In the genomic region with DNA sequence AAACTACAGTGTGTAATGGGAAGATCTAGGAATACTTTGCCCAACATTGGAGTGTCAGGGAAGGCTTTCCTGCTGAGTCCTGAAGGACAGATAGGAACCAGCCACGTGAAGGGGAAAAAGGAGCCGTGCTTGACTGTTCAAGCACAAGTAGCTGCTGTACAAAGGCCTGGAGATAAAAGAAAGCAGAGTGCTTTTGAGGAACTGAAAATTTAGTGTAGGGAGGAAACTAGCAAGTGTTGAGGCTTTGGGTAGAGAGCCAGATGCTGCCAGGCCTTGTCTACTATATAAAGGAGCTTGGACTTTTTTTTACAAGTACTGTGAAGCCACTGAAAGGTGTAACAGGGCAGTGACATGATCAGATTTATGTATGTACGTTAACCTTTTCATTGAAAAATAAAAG, we compare ENCODE assay signal across 10 cellular contexts. TPM values are rescaled to one million over a fixed set of nuclear protein-coding genes. Genes with fewer than 3 reads are reported as not detected.
DNase-seq lines count a peak whose midpoint lies in the region; ATAC-seq and TF ChIP-seq lines count a peak whose summit lies in the region.
"Had no signal": no experiment of that assay in that cellular context is flagged by ENCODE, and none has a peak within 500 bp of the region (broad histone marks: within the 10 kb centered on the region; RNA-seq: fewer than 3 reads in every experiment).

No MANE protein-coding gene starts in this region.

- H3K36me3 Mint-ChIP-seq in activated T-cell treated with anti-CD3 and anti-CD28 coated beads, Interleukin-2, amount 50 U/mL, for 4 hours (ENCODE audit: insufficient read depth): peaks cover 2% of the 10 kb centered on the region

- H3K36me3 ChIP-seq in left ventricle myocardium inferior: no peaks in the 10 kb centered on the region
- peaks cover 0 to 4% (median 0%) of the 10 kb centered on the region in 3 donors for H3K36me3 ChIP-seq in tibial nerve
- H3K36me3 ChIP-seq: thoracic aorta had no signal

- ATAC-seq in Right ventricle myocardium inferior: no peak
- ATAC-seq in HG03025 (IDR thresholded peaks at IDR 0.05; ENCODE audit: low FRiP score, unreplicated experiment): peak; percentile 82
- no peak for ATAC-seq in activated T-cell treated with anti-CD3 and anti-CD28 coated beads, Interleukin-2, amount 50 U/mL, for 4 hours

- H3K27ac ChIP-seq in left ventricle myocardium inferior (replicated peaks): peak overlapping the region; percentile 52
- H3K27ac ChIP-seq in tibial nerve: no peak overlapping the region
- H3K27ac ChIP-seq: HL-60, thoracic aorta had no signal

- intact Hi-C loops in left ventricle myocardium inferior (cut with micrococcal nuclease) (no loop called here), Right ventricle myocardium inferior (cut with DNase I) (loop anchor here (5.0 kb wide), 1 partner anchor 37 kb away; the partner anchor contains the start of gene DSE)

- TF ChIP-seq CTCF in left ventricle myocardium inferior (IDR thresholded peaks at IDR 0.05; ENCODE audit: borderline replicate concordance) (no peak), tibial nerve (IDR thresholded peaks at IDR 0.05) (no peak)

- no peak overlapping the region for H3K4me3 Mint-ChIP-seq in activated T-cell treated with anti-CD3 and anti-CD28 coated beads, Interleukin-2, amount 50 U/mL, for 4 hours

- no peaks in the 10 kb centered on the region for H3K9me3 Mint-ChIP-seq in activated T-cell treated with anti-CD3 and anti-CD28 coated beads, Interleukin-2, amount 50 U/mL, for 4 hours

- DNase-seq in left ventricle myocardium inferior (no peak), Right ventricle myocardium inferior (ENCODE audit: missing footprints) (no peak), OCI-M1 (lab: John Stamatoyannopoulos, UW) (peak; percentile 30), tibial nerve (ENCODE audit: low spot score in 2 of 2) (no peak), SW 1271 (lab: John Stamatoyannopoulos, UW) (no peak)
- no peak for DNase-seq in stimulated activated CD4-positive, alpha-beta T cell treated with anti-CD3 and anti-CD28 coated beads, Interleukin-4, amount 100 ng/mL, for 4 hours
- no peak for DNase-seq in activated T-cell treated with anti-CD3 and anti-CD28 coated beads, Interleukin-2, amount 50 U/mL, for 4 hours

- WGBS in tibial nerve, 2 donors: 80% methylated on average over 3 of the region's 3 CpGs

- peaks cover 5% of the 10 kb centered on the region for H3K4me1 Mint-ChIP-seq in activated T-cell treated with anti-CD3 and anti-CD28 coated beads, Interleukin-2, amount 50 U/mL, for 4 hours (ENCODE audit: low read depth)

- no peak overlapping the region for H3K4me3 ChIP-seq in left ventricle myocardium inferior
- no peak overlapping the region for H3K4me3 ChIP-seq in tibial nerve
- H3K4me3 ChIP-seq: thoracic aorta had no signal

- TF ChIP-seq EP300 in tibial nerve (IDR thresholded peaks at IDR 0.05): no peak

- H3K27me3 Mint-ChIP-seq in activated T-cell treated with anti-CD3 and anti-CD28 coated beads, Interleukin-2, amount 50 U/mL, for 4 hours (ENCODE audit: low read depth): peaks cover 2% of the 10 kb centered on the region

- TF ChIP-seq POLR2A in tibial nerve (IDR thresholded peaks at IDR 0.05): no peak

- no peaks in the 10 kb centered on the region for H3K9me3 ChIP-seq in left ventricle myocardium inferior (replicated peaks)
- H3K9me3 ChIP-seq in tibial nerve: no peaks in the 10 kb centered on the region
- H3K9me3 ChIP-seq: thoracic aorta had no signal

- H3K27me3 ChIP-seq in left ventricle myocardium inferior (ENCODE audit: low read depth) (no peaks in the 10 kb centered on the region), tibial nerve (no peaks in the 10 kb centered on the region)

- H3K4me1 ChIP-seq in left ventricle myocardium inferior: peaks cover 57% of the 10 kb centered on the region
- peaks cover 0 to 70% (median 38%) of the 10 kb centered on the region in 4 donors for H3K4me1 ChIP-seq in tibial nerve

RNA-seq across cellular contexts. Expression of gene DSE, which starts 39.0 kb away (rescaled TPM):
- 14.0 TPM for total RNA-seq in left ventricle myocardium inferior
- 11.6 TPM for total RNA-seq in Right ventricle myocardium inferior
- 10 to 100 TPM; 79.5 to 95.5 (median 81.7) TPM for total RNA-seq in tibial nerve
- 1 to 10 TPM; 2.0 to 4.7 (median 3.4) TPM for total RNA-seq in activated T-cell treated with anti-CD3 and anti-CD28 coated beads, Interleukin-2, amount 50 U/mL, for 4 hours

RNA-seq across cellular contexts. Expression of gene CALHM6, which starts 51.4 kb away (rescaled TPM):
- total RNA-seq in left ventricle myocardium inferior (1.7 TPM), Right ventricle myocardium inferior (2.9 TPM), tibial nerve (10 to 100 TPM in 1 of 4 donors, 1 to 10 TPM in 2, under 1 TPM in 1; 0.60 to 11.4 (median 5.4) TPM)
- total RNA-seq in activated T-cell treated with anti-CD3 and anti-CD28 coated beads, Interleukin-2, amount 50 U/mL, for 4 hours: 1 to 10 TPM; 1.5 to 2.3 (median 1.7) TPM
